Comparison of ENCODE assay signal across 8 cellular contexts in genomic region chr19:8412783-8413592, GRCh38. TPM values are rescaled to one million over a fixed set of nuclear protein-coding genes. Genes with fewer than 3 reads are reported as not detected.
A peak's percentile ranks its signal among the peaks of the same experiment; 100 is the strongest.
DNase-seq lines count a peak whose midpoint lies in the region; FAIRE-seq and TF ChIP-seq lines count a peak whose summit lies in the region.

Gene MARCHF2 (plus strand): TSS chr19:8413305. CDS start chr19:8421841, 8,536 bp downstream.

- peaks cover 9% of the 10 kb centered on the region for H3K4me1 ChIP-seq in SJSA1 (replicated peaks)

- DNase-seq in GM06990 (ENCODE audit: extremely low read depth, insufficient read length) (peak; percentile 94), HFF-Myc (ENCODE audit: extremely low read depth, low read depth) (peak; percentile 74), MV-4-11 (lab: John Stamatoyannopoulos, UW) (peak; percentile 98), SJSA1 (ENCODE audit: low read depth in 1 of 2, low spot score in 2 of 2) (peak; percentile 82 to 96), frontal cortex (ENCODE audit: low spot score in 2 of 2) (peak; percentile 97 to 99), non-pigmented ciliary epithelial cell (ENCODE audit: low read depth) (peak; percentile 84), substantia nigra (lab: John Stamatoyannopoulos, UW) (peak; percentile 58 to 99 (median 94))
- DNase-seq in activated naive CD4-positive, alpha-beta T cell (lab: John Stamatoyannopoulos, UW), result peak; percentile 89 to 97 (median 93)

- H3K36me3 ChIP-seq in GM06990 (ENCODE audit: control insufficient read depth, insufficient read depth, low read length) (no peaks in the 10 kb centered on the region), SJSA1 (peaks cover 5% of the 10 kb centered on the region; the same call in 1 of the 2 replicates)

- H3K4me3 ChIP-seq in GM06990 (replicated peaks; ENCODE audit: low read depth, low read length) (peak within 1 kb of the TSS; percentile 83), HFF-Myc (replicated peaks; ENCODE audit: low read depth, low read length) (peak within 1 kb of the TSS; percentile 55), SJSA1 (peak within 1 kb of the TSS; percentile 90)

- FAIRE-seq in frontal cortex (lab: Jason Lieb, UNC), result no peak

- H3K27ac ChIP-seq in SJSA1 (no peak within 1 kb of the TSS), substantia nigra (ENCODE audit: low read depth, low read length, poor library complexity, severe bottlenecking) (peak within 1 kb of the TSS; percentile 76)

- H3K27me3 ChIP-seq in GM06990 (replicated peaks; ENCODE audit: control insufficient read depth, insufficient read depth, low read length) (no peaks in the 10 kb centered on the region), SJSA1 (replicated peaks) (no peaks in the 10 kb centered on the region)

- H3K9me3 ChIP-seq in SJSA1 (replicated peaks), result peaks cover 3% of the 10 kb centered on the region; the same call in 1 of the 2 replicates

- TF ChIP-seq CTCF in GM06990 (IDR thresholded peaks at IDR 0.05; ENCODE audit: insufficient read depth, low read length, poor library complexity, severe bottlenecking) (peak; percentile 65), HFF-Myc (IDR thresholded peaks at IDR 0.05; ENCODE audit: low read depth, low read length, missing control alignments) (peak; percentile 47)

RNA-seq across cellular contexts. Expression of gene MARCHF2, which starts in this region (rescaled TPM):
- total RNA-seq in SJSA1 (2014; rRNA removed; shearing (Covaris generic)), result 37.9 and 45.5 TPM in 2 replicates
- 49.3 TPM for total RNA-seq in frontal cortex
